In genomic region chr1:61952675-61953074, GRCh38 we compare ENCODE assay signal across 25 cellular contexts.
DNase-seq lines count a peak whose midpoint lies in the region; ATAC-seq and TF ChIP-seq lines count a peak whose summit lies in the region.
"Had no signal": no experiment of that assay in that cellular context is flagged by ENCODE, and none has a peak within 500 bp of the region (broad histone marks: within the 10 kb centered on the region; RNA-seq: fewer than 3 reads in every experiment).

No MANE protein-coding gene starts in this region.

- H3K4me3 ChIP-seq in cardiac muscle cell = no peak overlapping the region
- H3K4me3 ChIP-seq in endodermal cell (ENCODE audit: low read length) = peak overlapping the region; percentile 6
- H3K4me3 ChIP-seq: GM23248, lung, thyroid gland had no signal

- DNase-seq in cardiac muscle cell (ENCODE audit: low read depth in 1 of 2, low spot score in 1 of 2) (no peak), cardiac septum (ENCODE audit: low spot score) (no peak), endodermal cell (no peak), mesothelial cell of epicardium (ENCODE audit: low spot score in 2 of 2, unreplicated experiment in 2 of 2) (no peak), NCI-H1436 treated with DMSO at 0.1 percent for 48 hours (lab: John Stamatoyannopoulos, UW) (no peak)
- DNase-seq in activated naive CD8-positive, alpha-beta T cell treated with anti-CD3 and anti-CD28 coated beads for 36 hours = no peak
- DNase-seq in activated CD4-positive, alpha-beta memory T cell treated with anti-CD3 and anti-CD28 coated beads, Interleukin-2, amount 10 ng/mL, durations not matched to agents 7 days and 5 days = no peak
- DNase-seq: activated CD4-positive, CD25-positive, alpha-beta regulatory T cell treated with anti-CD3 and anti-CD28 coated beads, Interleukin-2, amount 50 U/mL, for 72 hours; activated CD8-positive, alpha-beta T cell treated with anti-CD3 and anti-CD28 coated beads, Interleukin-2, amount 10 ng/mL, durations not matched to agents 7 days and 5 days; activated T-cell treated with anti-CD3 and anti-CD28 coated beads for 4 hours; aorta; CD8-positive, alpha-beta memory T cell; GM23248; NCI-H1092; NCI-H187 treated with DMSO at 0.1 percent for 48 hours; NCI-H526 treated with DMSO at 0.1 percent for 48 hours; nephron progenitor cell had no signal

- H3K36me3 ChIP-seq in cardiac muscle cell (no peaks in the 10 kb centered on the region), endodermal cell (ENCODE audit: control insufficient read depth, insufficient read depth, low read length) (no peaks in the 10 kb centered on the region)
- H3K36me3 ChIP-seq: thyroid gland had no signal

- H3K4me1 ChIP-seq in cardiac muscle cell (ENCODE audit: low read depth) (peaks cover 3% of the 10 kb centered on the region), endodermal cell (ENCODE audit: control insufficient read depth, insufficient read depth, low read length) (peaks cover 6% of the 10 kb centered on the region)

- 50% methylated on average over 1 of the region's 1 CpG; no CpG with 5 or more reads in 1 of the 2 experiments for WGBS in endodermal cell (ENCODE audit: insufficient coverage in 1 of 2, insufficient read length in 1 of 2), 2 experiments

- CTCF ChIA-PET in activated CD4-positive, alpha-beta memory T cell treated with anti-CD3 and anti-CD28 coated beads, Interleukin-2, amount 10 ng/mL, durations not matched to agents 7 days and 5 days (lab: Charles Lee) = no interaction called here

- H3K9me3 ChIP-seq in cardiac muscle cell (ENCODE audit: low read depth) = no peaks in the 10 kb centered on the region
- H3K9me3 ChIP-seq in endodermal cell (ENCODE audit: control insufficient read depth, low read length) = no peaks in the 10 kb centered on the region
- H3K9me3 ChIP-seq: thyroid gland had no signal

- TF ChIP-seq CTCF in cardiac muscle cell (IDR thresholded peaks at IDR 0.05; ENCODE audit: low read depth, low read length) (no peak), endodermal cell (conservative IDR thresholded peaks at IDR 0.05) (no peak), mesothelial cell of epicardium (IDR thresholded peaks at IDR 0.05; ENCODE audit: unreplicated experiment) (no peak)

- H3K27ac Mint-ChIP-seq in endodermal cell (peak overlapping the region; percentile 64), mesothelial cell of epicardium (peak overlapping the region; percentile 85)
- no peak overlapping the region for H3K27ac Mint-ChIP-seq in activated naive CD8-positive, alpha-beta T cell treated with anti-CD3 and anti-CD28 coated beads for 36 hours
- H3K27ac Mint-ChIP-seq in activated CD4-positive, alpha-beta memory T cell treated with anti-CD3 and anti-CD28 coated beads, Interleukin-2, amount 10 ng/mL, durations not matched to agents 7 days and 5 days = no peak overlapping the region
- H3K27ac Mint-ChIP-seq: activated CD8-positive, alpha-beta T cell treated with anti-CD3 and anti-CD28 coated beads, Interleukin-2, amount 10 ng/mL, durations not matched to agents 7 days and 5 days; activated naive CD8-positive, alpha-beta T cell; B cell; nephron progenitor cell; stimulated activated naive CD8-positive, alpha-beta T cell treated with anti-CD3 and anti-CD28 coated beads, Interleukin-15, Interleukin-2, amounts not matched to agents 100 ng/mL and 50 ng/mL, for 24 hours had no signal

- peaks cover 24% of the 10 kb centered on the region for H3K4me1 Mint-ChIP-seq in endodermal cell
- peaks cover 41% of the 10 kb centered on the region for H3K4me1 Mint-ChIP-seq in mesothelial cell of epicardium
- peaks cover 4% of the 10 kb centered on the region for H3K4me1 Mint-ChIP-seq in activated naive CD8-positive, alpha-beta T cell treated with anti-CD3 and anti-CD28 coated beads for 36 hours
- H3K4me1 Mint-ChIP-seq in activated CD4-positive, alpha-beta memory T cell treated with anti-CD3 and anti-CD28 coated beads, Interleukin-2, amount 10 ng/mL, durations not matched to agents 7 days and 5 days = no peaks in the 10 kb centered on the region
- H3K4me1 Mint-ChIP-seq: B cell; central memory CD8-positive, alpha-beta T cell had no signal

- intact Hi-C loops in cardiac septum (cut with DNase I) = loop anchor here (2.0 to 5.0 kb wide), 2 partner anchors 85 to 116 kb away; no protein-coding TSS in a partner anchor

- POLR2A ChIA-PET in activated CD4-positive, alpha-beta memory T cell treated with anti-CD3 and anti-CD28 coated beads, Interleukin-2, amount 10 ng/mL, durations not matched to agents 7 days and 5 days (lab: Charles Lee) = no interaction called here

- H3K27me3 Mint-ChIP-seq in endodermal cell (ENCODE audit: insufficient read depth) = no peaks in the 10 kb centered on the region
- no peaks in the 10 kb centered on the region for H3K27me3 Mint-ChIP-seq in mesothelial cell of epicardium (ENCODE audit: low read depth)
- no peaks in the 10 kb centered on the region for H3K27me3 Mint-ChIP-seq in activated naive CD8-positive, alpha-beta T cell treated with anti-CD3 and anti-CD28 coated beads for 36 hours
- no peaks in the 10 kb centered on the region for H3K27me3 Mint-ChIP-seq in activated CD4-positive, alpha-beta memory T cell treated with anti-CD3 and anti-CD28 coated beads, Interleukin-2, amount 10 ng/mL, durations not matched to agents 7 days and 5 days
- H3K27me3 Mint-ChIP-seq: activated naive CD8-positive, alpha-beta T cell; B cell; CD8-positive, alpha-beta memory T cell; central memory CD8-positive, alpha-beta T cell; stimulated activated naive CD8-positive, alpha-beta T cell treated with anti-CD3 and anti-CD28 coated beads, Interleukin-15, Interleukin-2, amounts not matched to agents 100 ng/mL and 50 ng/mL, for 24 hours had no signal

- H3K9me3 Mint-ChIP-seq in endodermal cell = no peaks in the 10 kb centered on the region
- peaks cover under 1% of the 10 kb centered on the region for H3K9me3 Mint-ChIP-seq in mesothelial cell of epicardium
- no peaks in the 10 kb centered on the region for H3K9me3 Mint-ChIP-seq in activated naive CD8-positive, alpha-beta T cell treated with anti-CD3 and anti-CD28 coated beads for 36 hours
- H3K9me3 Mint-ChIP-seq in activated CD4-positive, alpha-beta memory T cell treated with anti-CD3 and anti-CD28 coated beads, Interleukin-2, amount 10 ng/mL, durations not matched to agents 7 days and 5 days = no peaks in the 10 kb centered on the region
- H3K9me3 Mint-ChIP-seq: central memory CD8-positive, alpha-beta T cell; stimulated activated naive CD8-positive, alpha-beta T cell treated with anti-CD3 and anti-CD28 coated beads, Interleukin-15, Interleukin-2, amounts not matched to agents 100 ng/mL and 50 ng/mL, for 24 hours had no signal

- peak overlapping the region; percentile 8 for H3K27ac ChIP-seq in cardiac muscle cell
- no peak overlapping the region for H3K27ac ChIP-seq in endodermal cell (ENCODE audit: low read depth, low read length)
- H3K27ac ChIP-seq: GM23248 had no signal

- ATAC-seq in GM18498 (IDR thresholded peaks at IDR 0.05; ENCODE audit: unreplicated experiment) = no peak
- ATAC-seq: activated CD8-positive, alpha-beta T cell treated with anti-CD3 and anti-CD28 coated beads, Interleukin-2, amount 10 ng/mL, durations not matched to agents 7 days and 5 days had no signal

- H3K4me3 Mint-ChIP-seq in endodermal cell (no peak overlapping the region), mesothelial cell of epicardium (no peak overlapping the region)
- H3K4me3 Mint-ChIP-seq in activated naive CD8-positive, alpha-beta T cell treated with anti-CD3 and anti-CD28 coated beads for 36 hours = no peak overlapping the region
- no peak overlapping the region for H3K4me3 Mint-ChIP-seq in activated CD4-positive, alpha-beta memory T cell treated with anti-CD3 and anti-CD28 coated beads, Interleukin-2, amount 10 ng/mL, durations not matched to agents 7 days and 5 days
- H3K4me3 Mint-ChIP-seq: activated CD8-positive, alpha-beta T cell treated with anti-CD3 and anti-CD28 coated beads, Interleukin-2, amount 10 ng/mL, durations not matched to agents 7 days and 5 days; activated naive CD8-positive, alpha-beta T cell; B cell; CD8-positive, alpha-beta memory T cell; central memory CD8-positive, alpha-beta T cell; nephron progenitor cell; stimulated activated naive CD8-positive, alpha-beta T cell treated with anti-CD3 and anti-CD28 coated beads, Interleukin-15, Interleukin-2, amounts not matched to agents 100 ng/mL and 50 ng/mL, for 24 hours had no signal

- H3K9ac ChIP-seq in endodermal cell (ENCODE audit: extremely low read depth, low read length, poor library complexity, severe bottlenecking) = no peak overlapping the region
- H3K9ac ChIP-seq: GM23248 had no signal

- no peaks in the 10 kb centered on the region for H3K27me3 ChIP-seq in cardiac muscle cell
- no peaks in the 10 kb centered on the region for H3K27me3 ChIP-seq in endodermal cell (ENCODE audit: control insufficient read depth, insufficient read depth, low read length, poor library complexity, severe bottlenecking)
- H3K27me3 ChIP-seq: dorsolateral prefrontal cortex, thyroid gland had no signal

- peaks cover 1% of the 10 kb centered on the region for H3K36me3 Mint-ChIP-seq in endodermal cell (ENCODE audit: low read depth)
- peaks cover 6% of the 10 kb centered on the region for H3K36me3 Mint-ChIP-seq in mesothelial cell of epicardium
- no peaks in the 10 kb centered on the region for H3K36me3 Mint-ChIP-seq in activated naive CD8-positive, alpha-beta T cell treated with anti-CD3 and anti-CD28 coated beads for 36 hours
- H3K36me3 Mint-ChIP-seq in activated CD4-positive, alpha-beta memory T cell treated with anti-CD3 and anti-CD28 coated beads, Interleukin-2, amount 10 ng/mL, durations not matched to agents 7 days and 5 days (ENCODE audit: low read depth) = no peaks in the 10 kb centered on the region

Comparison
In these comparisons a context has a peak if more than half of its experiments do, and no peak if none do; other contexts are left out.
1. H3K27ac Mint-ChIP-seq: peak in endodermal cell (single experiment) and mesothelial cell of epicardium (single experiment); none in activated naive CD8-positive, alpha-beta T cell treated with anti-CD3 and anti-CD28 coated beads for 36 hours (single experiment) and activated CD4-positive, alpha-beta memory T cell treated with anti-CD3 and anti-CD28 coated beads, Interleukin-2, amount 10 ng/mL, durations not matched to agents 7 days and 5 days (single experiment).